In genomic region chr13:62014299-62014698, GRCh38 we compare ENCODE assay signal across 10 cellular contexts.
DNase-seq lines count a peak whose midpoint lies in the region; ATAC-seq and TF ChIP-seq lines count a peak whose summit lies in the region.
"Had no signal": no experiment of that assay in that cellular context is flagged by ENCODE, and none has a peak within 500 bp of the region (broad histone marks: within the 10 kb centered on the region; RNA-seq: fewer than 3 reads in every experiment).

No MANE protein-coding gene starts in this region.

- no peaks in the 10 kb centered on the region for H3K9me3 Mint-ChIP-seq in type B pancreatic cell
- peaks cover 0 to 2% (median 0%) of the 10 kb centered on the region in 9 donors for H3K9me3 Mint-ChIP-seq in naive thymus-derived CD8-positive, alpha-beta T cell
- H3K9me3 Mint-ChIP-seq: stimulated activated naive CD8-positive, alpha-beta T cell treated with anti-CD3 and anti-CD28 coated beads, Interleukin-15, Interleukin-2, amounts not matched to agents 100 ng/mL and 50 ng/mL, for 24 hours had no signal

- H3K36me3 Mint-ChIP-seq in type B pancreatic cell, result no peaks in the 10 kb centered on the region
- H3K36me3 Mint-ChIP-seq in naive thymus-derived CD8-positive, alpha-beta T cell, result no peaks in the 10 kb centered on the region

- intact Hi-C loops in heart left ventricle (cut with DNase I), result no loop called here
- intact Hi-C loops in mucosa of descending colon (cut with DNase I, micrococcal nuclease), result no loop called here

- no peaks in the 10 kb centered on the region for H3K4me1 Mint-ChIP-seq in type B pancreatic cell (ENCODE audit: unreplicated experiment)
- H3K4me1 Mint-ChIP-seq in naive thymus-derived CD8-positive, alpha-beta T cell, result no peaks in the 10 kb centered on the region

- DNase-seq in cardiac muscle cell (ENCODE audit: low read depth in 1 of 2, low spot score in 1 of 2), result peak; percentile 6 to 39
- no peak for DNase-seq in heart left ventricle
- DNase-seq in NCI-H82 (lab: John Stamatoyannopoulos, UW), result peak; percentile 78
- no peak for DNase-seq in type B pancreatic cell (ENCODE audit: extremely low spot score, unreplicated experiment)
- no peak for DNase-seq in mucosa of descending colon
- DNase-seq in D341Med (ENCODE audit: low spot score), result no peak
- DNase-seq in naive thymus-derived CD8-positive, alpha-beta T cell, result no peak

- POLR2A ChIA-PET in naive thymus-derived CD8-positive, alpha-beta T cell (lab: Charles Lee), result no interaction called here

- TF ChIP-seq CTCF in cardiac muscle cell (IDR thresholded peaks at IDR 0.05; ENCODE audit: low read depth, low read length) (no peak), heart left ventricle (IDR thresholded peaks at IDR 0.05) (peak in 2 of 12 donors; percentile 27 to 38), type B pancreatic cell (conservative IDR thresholded peaks at IDR 0.05) (peak; percentile 70), mucosa of descending colon (IDR thresholded peaks at IDR 0.05) (no peak)

- 26 to 38% (median 29%) methylated on average over 3 of the region's 3 CpGs for WGBS in heart left ventricle, 4 donors

- no peak overlapping the region for H3K9ac ChIP-seq in endocrine pancreas (ENCODE audit: control insufficient read depth, insufficient read depth, low read length)
- H3K9ac ChIP-seq: BLaER1 had no signal

- ATAC-seq in heart left ventricle (no peak), mucosa of descending colon (no peak)
- ATAC-seq in naive thymus-derived CD8-positive, alpha-beta T cell, result no peak

- no peak overlapping the region for H3K27ac ChIP-seq in cardiac muscle cell
- H3K27ac ChIP-seq in heart left ventricle, result no peak overlapping the region
- H3K27ac ChIP-seq: BLaER1 had no signal

- H3K4me3 Mint-ChIP-seq in type B pancreatic cell, result no peak overlapping the region
- H3K4me3 Mint-ChIP-seq in naive thymus-derived CD8-positive, alpha-beta T cell, result no peak overlapping the region
- H3K4me3 Mint-ChIP-seq: stimulated activated naive CD8-positive, alpha-beta T cell treated with anti-CD3 and anti-CD28 coated beads, Interleukin-15, Interleukin-2, amounts not matched to agents 100 ng/mL and 50 ng/mL, for 24 hours had no signal

- H3K27me3 ChIP-seq in cardiac muscle cell, result no peaks in the 10 kb centered on the region
- H3K27me3 ChIP-seq in heart left ventricle, result no peaks in the 10 kb centered on the region
- H3K27me3 ChIP-seq in endocrine pancreas (ENCODE audit: control insufficient read depth, insufficient read depth, low read length), result no peaks in the 10 kb centered on the region
- H3K27me3 ChIP-seq: BLaER1 had no signal

- H3K27ac Mint-ChIP-seq in type B pancreatic cell, result no peak overlapping the region
- H3K27ac Mint-ChIP-seq in naive thymus-derived CD8-positive, alpha-beta T cell, result no peak overlapping the region
- H3K27ac Mint-ChIP-seq: stimulated activated naive CD8-positive, alpha-beta T cell treated with anti-CD3 and anti-CD28 coated beads, Interleukin-15, Interleukin-2, amounts not matched to agents 100 ng/mL and 50 ng/mL, for 24 hours had no signal

- no peaks in the 10 kb centered on the region for H3K4me1 ChIP-seq in cardiac muscle cell (ENCODE audit: low read depth)
- no peaks in the 10 kb centered on the region for H3K4me1 ChIP-seq in heart left ventricle
- peaks cover 3% of the 10 kb centered on the region for H3K4me1 ChIP-seq in endocrine pancreas (ENCODE audit: control insufficient read depth, insufficient read depth, low read length)
- H3K4me1 ChIP-seq in mucosa of descending colon (ENCODE audit: low read depth), result no peaks in the 10 kb centered on the region
- H3K4me1 ChIP-seq: BLaER1 had no signal

- H3K27me3 Mint-ChIP-seq in type B pancreatic cell, result no peaks in the 10 kb centered on the region
- no peaks in the 10 kb centered on the region for H3K27me3 Mint-ChIP-seq in naive thymus-derived CD8-positive, alpha-beta T cell
- H3K27me3 Mint-ChIP-seq: stimulated activated naive CD8-positive, alpha-beta T cell treated with anti-CD3 and anti-CD28 coated beads, Interleukin-15, Interleukin-2, amounts not matched to agents 100 ng/mL and 50 ng/mL, for 24 hours had no signal

- H3K9me3 ChIP-seq in cardiac muscle cell (ENCODE audit: low read depth) (no peaks in the 10 kb centered on the region), heart left ventricle (no peaks in the 10 kb centered on the region), endocrine pancreas (ENCODE audit: control insufficient read depth, low read length) (no peaks in the 10 kb centered on the region), mucosa of descending colon (no peaks in the 10 kb centered on the region)
- H3K9me3 ChIP-seq: BLaER1 had no signal

- H3K36me3 ChIP-seq in cardiac muscle cell (no peaks in the 10 kb centered on the region), heart left ventricle (no peaks in the 10 kb centered on the region), endocrine pancreas (ENCODE audit: control insufficient read depth, insufficient read depth, low read length) (no peaks in the 10 kb centered on the region), mucosa of descending colon (ENCODE audit: low read depth) (no peaks in the 10 kb centered on the region)
- H3K36me3 ChIP-seq: BLaER1 had no signal

- no peak for TF ChIP-seq POLR2A in heart left ventricle (IDR thresholded peaks at IDR 0.05)

- H3K4me3 ChIP-seq in cardiac muscle cell (no peak overlapping the region), heart left ventricle (peak overlapping the region in 3 of 12 donors; percentile 1 to 32 (median 22)), endocrine pancreas (ENCODE audit: control insufficient read depth, insufficient read depth, low read length) (peak overlapping the region; percentile 34), mucosa of descending colon (no peak overlapping the region)
- H3K4me3 ChIP-seq: BLaER1 had no signal

Comparison
In these comparisons a context has a peak if more than half of its experiments do, and no peak if none do; other contexts are left out.
1. DNase-seq: peak in cardiac muscle cell (2 of 2) and NCI-H82 (single experiment); none in heart left ventricle (0 of 5), type B pancreatic cell (single experiment), mucosa of descending colon (0 of 3), D341Med (single experiment) and naive thymus-derived CD8-positive, alpha-beta T cell (0 of 10).